ENCODE assay signal across 1 cellular context in genomic region chr7:100427762-100428198, GRCh38.
TF ChIP-seq lines count a peak whose summit lies in the region.

No MANE protein-coding gene starts in this region.

TF ChIP-seq in endothelial cell of umbilical vein, 7 proteins besides CTCF, POLR2A, EP300 and RAD21:
- TF ChIP-seq POLR2AphosphoS5 (IDR thresholded peaks at IDR 0.05; ENCODE audit: insufficient read depth, low read depth, low read length) (no peak), MYC (IDR thresholded peaks at IDR 0.05; ENCODE audit: low read depth, low read length) (no peak), EZH2 (IDR thresholded peaks at IDR 0.05; ENCODE audit: borderline replicate concordance, low read depth, low read length, severe bottlenecking) (no peak), JUN (IDR thresholded peaks at IDR 0.05; ENCODE audit: borderline replicate concordance, insufficient read depth, insufficient read length, low read depth) (no peak), MAX (IDR thresholded peaks at IDR 0.05; ENCODE audit: insufficient read depth, insufficient read length) (no peak), FOS (IDR thresholded peaks at IDR 0.05; ENCODE audit: borderline replicate concordance, insufficient read depth, low read length) (no peak)
